35 cellular contexts compared by ENCODE assay signal in the genomic region with DNA sequence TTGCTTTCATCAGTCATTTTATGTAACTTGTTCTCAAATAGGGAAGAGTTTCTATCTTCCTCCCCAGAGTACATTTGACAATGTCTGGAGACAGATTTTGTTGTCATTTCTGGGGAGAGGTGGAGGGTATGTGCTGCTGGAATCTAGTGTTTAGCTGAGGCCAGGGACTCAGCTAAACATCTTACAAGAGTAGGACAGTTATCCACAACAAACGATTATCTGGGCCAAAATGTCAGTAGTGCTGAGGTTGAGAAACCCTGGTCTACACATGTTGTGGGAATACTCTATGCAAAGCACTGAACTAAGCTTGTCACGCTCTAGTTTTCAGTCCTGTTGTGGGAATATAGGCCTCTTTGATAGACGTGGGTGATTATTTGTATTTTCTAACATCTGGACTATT.
"Had no signal": no experiment of that assay in that cellular context is flagged by ENCODE, and none has a peak within 500 bp of the region (broad histone marks: within the 10 kb centered on the region; RNA-seq: fewer than 3 reads in every experiment).

No MANE protein-coding gene starts in this region.

- H3K9me3 Mint-ChIP-seq: activated CD4-positive, alpha-beta memory T cell treated with anti-CD3 and anti-CD28 coated beads for 36 hours; activated CD4-positive, alpha-beta T cell treated with anti-CD3 and anti-CD28 coated beads, Interleukin-2, amount 10 ng/mL, durations not matched to agents 24 days and 14 days; activated naive CD4-positive, alpha-beta T cell treated with anti-CD3 and anti-CD28 coated beads for 36 hours; activated naive CD4-positive, alpha-beta T cell treated with anti-CD3 and anti-CD28 coated beads, Interleukin-2, amount 50 U/mL, for 24 hours; activated naive CD8-positive, alpha-beta T cell treated with anti-CD3 and anti-CD28 coated beads, Interleukin-2, amount 10 ng/mL, durations not matched to agents 7 days and 5 days; activated T-helper 1 cell treated with anti-CD3 and anti-CD28 coated beads, Interleukin-12 subunit alpha, Interleukin-12 subunit beta, Interleukin-2, Interleukin-4 antibody, amounts not matched to agents 30 ng/mL and 10 ng/mL and 1 ng/mL, durations not matched to agents 14 hours and 24 hours and 36 hours; activated T-helper 2 cell treated with anti-CD3 and anti-CD28 coated beads, Interferon-gamma antibody, Interleukin-2, Interleukin-4, amounts not matched to agents 10 μg/mL and 5 μg/mL and 100 μg/mL, durations not matched to agents 14 hours and 24 hours and 36 hours; central memory CD8-positive, alpha-beta T cell; dendritic cell treated with granulocyte-macrophage colony-stimulating factor and Interleukin-4, amounts not matched to agents 40 ng/mL and 50 ng/mL, for 4 days; endodermal cell; T-helper 2 cell treated with Interferon-gamma antibody and Interleukin-4, amounts not matched to agents 5 μg/mL and 100 μg/mL, for 36 hours had no signal

- ATAC-seq: activated CD4-positive, alpha-beta T cell treated with anti-CD3 and anti-CD28 coated beads for 36 hours; activated CD8-positive, alpha-beta memory T cell treated with anti-CD3 and anti-CD28 coated beads, Interleukin-2, amount 10 ng/mL, durations not matched to agents 7 days and 5 days; activated CD8-positive, alpha-beta T cell treated with anti-CD3 and anti-CD28 coated beads, Interleukin-2, amount 10 ng/mL, durations not matched to agents 7 days and 5 days; esophagus mucosa; foreskin keratinocyte; gastrocnemius medialis; heart left ventricle; T-helper 17 cell had no signal

- H3K36me3 Mint-ChIP-seq: activated CD4-positive, alpha-beta memory T cell treated with anti-CD3 and anti-CD28 coated beads for 36 hours; activated CD8-positive, alpha-beta memory T cell treated with anti-CD3 and anti-CD28 coated beads, Interleukin-2, amount 10 ng/mL, durations not matched to agents 7 days and 5 days; activated naive CD4-positive, alpha-beta T cell treated with anti-CD3 and anti-CD28 coated beads, Interleukin-2, amount 50 U/mL, for 24 hours; activated naive CD8-positive, alpha-beta T cell treated with anti-CD3 and anti-CD28 coated beads, Interleukin-2, amount 10 ng/mL, durations not matched to agents 7 days and 5 days had no signal

- H3K36me3 ChIP-seq: brain microvascular endothelial cell, gastrocnemius medialis, heart left ventricle had no signal

- FAIRE-seq: astrocyte, bronchial epithelial cell had no signal

- H3K27me3 ChIP-seq: brain microvascular endothelial cell, dorsolateral prefrontal cortex, foreskin keratinocyte, gastrocnemius medialis, heart left ventricle had no signal

- H3K4me1 ChIP-seq: foreskin keratinocyte, gastrocnemius medialis, heart left ventricle had no signal

- H3K4me3 ChIP-seq: coronary artery, dorsolateral prefrontal cortex, gastrocnemius medialis, heart left ventricle had no signal

- DNase-seq: activated CD4-positive, alpha-beta memory T cell treated with anti-CD3 and anti-CD28 coated beads for 36 hours; activated CD4-positive, alpha-beta T cell treated with anti-CD3 and anti-CD28 coated beads for 36 hours; activated CD4-positive, alpha-beta T cell treated with anti-CD3 and anti-CD28 coated beads, Interleukin-2, amount 10 ng/mL, durations not matched to agents 24 days and 14 days; activated CD4-positive, CD25-positive, alpha-beta regulatory T cell; activated CD4-positive, CD25-positive, alpha-beta regulatory T cell treated with anti-CD3 and anti-CD28 coated beads, Interleukin-2, amount 50 U/mL, for 72 hours; activated CD8-positive, alpha-beta memory T cell treated with anti-CD3 and anti-CD28 coated beads, Interleukin-2, amount 10 ng/mL, durations not matched to agents 7 days and 5 days; activated CD8-positive, alpha-beta memory T cell treated with anti-CD3 and anti-CD28 coated beads, Interleukin-2, amount 50 U/mL, for 4 hours; activated CD8-positive, alpha-beta T cell treated with anti-CD3 and anti-CD28 coated beads, Interleukin-2, amount 10 ng/mL, durations not matched to agents 7 days and 5 days; activated effector memory CD4-positive, alpha-beta T cell treated with anti-CD3 and anti-CD28 coated beads, Interleukin-2, amount 50 U/mL, for 16 hours; activated naive CD4-positive, alpha-beta T cell treated with anti-CD3 and anti-CD28 coated beads for 36 hours; activated naive CD8-positive, alpha-beta T cell treated with anti-CD3 and anti-CD28 coated beads, Interleukin-2, amount 10 ng/mL, durations not matched to agents 7 days and 5 days; activated T-cell treated with anti-CD3 and anti-CD28 coated beads, Interleukin-2, amount 50 U/mL, for 1 hour; activated T-cell treated with anti-CD3 and anti-CD28 coated beads, Interleukin-2, amount 50 U/mL, for 48 hours; anterior cingulate cortex; brain microvascular endothelial cell; dorsolateral prefrontal cortex; effector memory CD4-positive, alpha-beta T cell; endodermal cell; foreskin keratinocyte; gastrocnemius medialis; glutamatergic neuron; heart left ventricle; T-helper 1 cell; T-helper 17 cell; T1000 had no signal

- H3K27ac Mint-ChIP-seq: activated CD4-positive, alpha-beta memory T cell treated with anti-CD3 and anti-CD28 coated beads for 36 hours; activated CD4-positive, alpha-beta T cell treated with anti-CD3 and anti-CD28 coated beads for 36 hours; activated CD4-positive, alpha-beta T cell treated with anti-CD3 and anti-CD28 coated beads, Interleukin-2, amount 10 ng/mL, durations not matched to agents 24 days and 14 days; activated CD8-positive, alpha-beta memory T cell treated with anti-CD3 and anti-CD28 coated beads, Interleukin-2, amount 10 ng/mL, durations not matched to agents 7 days and 5 days; activated CD8-positive, alpha-beta T cell treated with anti-CD3 and anti-CD28 coated beads, Interleukin-2, amount 10 ng/mL, durations not matched to agents 7 days and 5 days; activated naive CD4-positive, alpha-beta T cell treated with anti-CD3 and anti-CD28 coated beads for 36 hours; activated naive CD4-positive, alpha-beta T cell treated with anti-CD3 and anti-CD28 coated beads, Interleukin-2, amount 50 U/mL, for 24 hours; activated naive CD8-positive, alpha-beta T cell treated with anti-CD3 and anti-CD28 coated beads, Interleukin-2, amount 10 ng/mL, durations not matched to agents 7 days and 5 days; activated T-helper 1 cell treated with anti-CD3 and anti-CD28 coated beads, Interleukin-12 subunit alpha, Interleukin-12 subunit beta, Interleukin-2, Interleukin-4 antibody, amounts not matched to agents 30 ng/mL and 10 ng/mL and 1 ng/mL, durations not matched to agents 14 hours and 24 hours and 36 hours; activated T-helper 2 cell treated with anti-CD3 and anti-CD28 coated beads, Interferon-gamma antibody, Interleukin-2, Interleukin-4, amounts not matched to agents 10 μg/mL and 5 μg/mL and 100 μg/mL, durations not matched to agents 14 hours and 24 hours and 36 hours; dendritic cell treated with granulocyte-macrophage colony-stimulating factor and Interleukin-4, amounts not matched to agents 40 ng/mL and 50 ng/mL, for 4 days; endodermal cell; T-helper 17 cell; T-helper 2 cell treated with Interferon-gamma antibody and Interleukin-4, amounts not matched to agents 5 μg/mL and 100 μg/mL, for 36 hours had no signal

- H3K9me3 ChIP-seq: gastrocnemius medialis, heart left ventricle had no signal

- H3K27ac ChIP-seq: brain microvascular endothelial cell, coronary artery, dorsolateral prefrontal cortex, foreskin keratinocyte, gastrocnemius medialis, heart left ventricle had no signal
